ENCODE assay signal across 26 cellular contexts in genomic region chr4:46856347-46856746, GRCh38. TPM values are rescaled to one million over a fixed set of nuclear protein-coding genes. Genes with fewer than 3 reads are reported as not detected.
"Had no signal": no experiment of that assay in that cellular context is flagged by ENCODE, and none has a peak within 500 bp of the region (broad histone marks: within the 10 kb centered on the region; RNA-seq: fewer than 3 reads in every experiment).

No MANE protein-coding gene starts in this region.

- H3K36me3 ChIP-seq: pancreas, right lobe of liver, tibial artery, upper lobe of left lung, uterus had no signal

- H3K27me3 ChIP-seq: dorsolateral prefrontal cortex, right lobe of liver, tibial artery, upper lobe of left lung, uterus had no signal

- H3K27ac Mint-ChIP-seq: naive B cell; nephron; progenitor cell of endocrine pancreas; stimulated activated effector memory CD8-positive, alpha-beta T cell treated with anti-CD3 and anti-CD28 coated beads, Interleukin-12 subunit alpha, Interleukin-12 subunit beta, amount 100 ng/mL, for 72 hours had no signal

- H3K36me3 Mint-ChIP-seq: naive B cell; stimulated activated effector memory CD8-positive, alpha-beta T cell treated with anti-CD3 and anti-CD28 coated beads, Interleukin-12 subunit alpha, Interleukin-12 subunit beta, amount 100 ng/mL, for 72 hours had no signal

- H3K27ac ChIP-seq: dorsolateral prefrontal cortex, pancreas, right lobe of liver, upper lobe of left lung, uterus had no signal

- H3K4me1 ChIP-seq: pancreas, right lobe of liver, upper lobe of left lung, uterus had no signal

- FAIRE-seq: pancreas had no signal

- H3K4me3 ChIP-seq: dorsolateral prefrontal cortex, pancreas, right lobe of liver, tibial artery, upper lobe of left lung, uterus had no signal

- H3K9me3 Mint-ChIP-seq: naive B cell; nephron; stimulated activated effector memory CD8-positive, alpha-beta T cell treated with anti-CD3 and anti-CD28 coated beads, Interleukin-12 subunit alpha, Interleukin-12 subunit beta, amount 100 ng/mL, for 72 hours had no signal

- ATAC-seq: left colon; left ventricle myocardium superior; pancreas; stimulated activated effector memory CD8-positive, alpha-beta T cell treated with anti-CD3 and anti-CD28 coated beads, Interleukin-12 subunit alpha, Interleukin-12 subunit beta, amount 100 ng/mL, for 72 hours; stimulated activated naive CD8-positive, alpha-beta T cell treated with anti-CD3 and anti-CD28 coated beads, Interleukin-15, Interleukin-2, amounts not matched to agents 100 U/mL and 50 U/mL, for 24 hours had no signal

- H3K9me3 ChIP-seq: pancreas, right lobe of liver, tibial artery, upper lobe of left lung, uterus had no signal

- DNase-seq: dorsolateral prefrontal cortex; effector CD8-positive, alpha-beta T cell; foreskin melanocyte; head of caudate nucleus; hippocampal formation; left colon; left ventricle myocardium superior; mesendoderm; naive B cell; occipital lobe; pancreas; right lobe of liver; stimulated activated CD4-positive, alpha-beta T cell treated with anti-CD3 and anti-CD28 coated beads, Interleukin-4, amount 100 ng/mL, for 1 hour; stimulated activated CD8-positive, alpha-beta memory T cell treated with anti-CD3 and anti-CD28 coated beads, Interleukin-4, amount 100 ng/mL, for 48 hours; stimulated activated naive CD8-positive, alpha-beta T cell treated with anti-CD3 and anti-CD28 coated beads, Interleukin-15, Interleukin-2, amounts not matched to agents 100 U/mL and 50 U/mL, for 24 hours; tibial artery; upper lobe of left lung; uterus had no signal

RNA-seq across cellular contexts. Expression of gene COX7B2, which starts 52.7 kb away (rescaled TPM):
- total RNA-seq: dorsolateral prefrontal cortex, kidney epithelial cell, left colon, left ventricle myocardium superior, lung microvascular endothelial cell, occipital lobe, pancreas, progenitor cell of endocrine pancreas, renal cortical epithelial cell, right lobe of liver, temporal lobe, upper lobe of left lung, uterus had no signal
- polyA plus RNA-seq: esophagus, pancreas had no signal
